In genomic region chr2:162821176-162821575, GRCh38 we compare ENCODE assay signal across 22 cellular contexts. TPM values are rescaled to one million over a fixed set of nuclear protein-coding genes. Genes with fewer than 3 reads are reported as not detected.
DNase-seq lines count a peak whose midpoint lies in the region; ATAC-seq, FAIRE-seq and TF ChIP-seq lines count a peak whose summit lies in the region.
"Had no signal": no experiment of that assay in that cellular context is flagged by ENCODE, and none has a peak within 500 bp of the region (broad histone marks: within the 10 kb centered on the region; RNA-seq: fewer than 3 reads in every experiment).

No MANE protein-coding gene starts in this region.

- H3K14ac ChIP-seq in mesenchymal stem cell (ENCODE audit: low read length in 2 of 2) = no peak overlapping the region

- no peaks in the 10 kb centered on the region for H3K79me2 ChIP-seq in ACC112 (ENCODE audit: control insufficient read depth, insufficient read depth, low read length, unreplicated experiment)
- H3K79me2 ChIP-seq in astrocyte (ENCODE audit: insufficient read depth, low read length) = no peaks in the 10 kb centered on the region

- H2BK12ac ChIP-seq in mesenchymal stem cell (ENCODE audit: low read length in 2 of 2) = no peak overlapping the region

- no peak overlapping the region for H2BK120ac ChIP-seq in mesenchymal stem cell (ENCODE audit: low read depth, low read length)

- H3K4ac ChIP-seq in mesenchymal stem cell (ENCODE audit: low read depth in 1 of 2, low read length in 2 of 2) = no peak overlapping the region

- no peaks in the 10 kb centered on the region for H4K20me1 ChIP-seq in astrocyte (ENCODE audit: insufficient read depth, low read length)

- H3K4me1 Mint-ChIP-seq in HFFc6 (ENCODE audit: low read depth) (no peaks in the 10 kb centered on the region), astrocyte (ENCODE audit: low read depth, unreplicated experiment) (peaks cover 15% of the 10 kb centered on the region)
- H3K4me1 Mint-ChIP-seq in activated T-helper 17 cell treated with anti-CD3 and anti-CD28 coated beads, Interleukin-2, amount 50 U/mL, for 72 hours = no peaks in the 10 kb centered on the region
- H3K4me1 Mint-ChIP-seq: CD4-positive, CD25-positive, alpha-beta regulatory T cell; natural killer cell had no signal

- no peak overlapping the region for H3K4me3 Mint-ChIP-seq in HFFc6
- peak overlapping the region; percentile 36 for H3K4me3 Mint-ChIP-seq in astrocyte (ENCODE audit: unreplicated experiment)
- no peak overlapping the region for H3K4me3 Mint-ChIP-seq in activated T-helper 17 cell treated with anti-CD3 and anti-CD28 coated beads, Interleukin-2, amount 50 U/mL, for 72 hours
- H3K4me3 Mint-ChIP-seq: CD4-positive, CD25-positive, alpha-beta regulatory T cell; natural killer cell had no signal

- no peak overlapping the region for H4K91ac ChIP-seq in mesenchymal stem cell (ENCODE audit: low read length)

- peak overlapping the region; percentile 19; the same call in 1 of the 2 replicates for H3K27ac ChIP-seq in ACC112 (ENCODE audit: low read depth, low read length)
- peak overlapping the region; percentile 15 for H3K27ac ChIP-seq in astrocyte (ENCODE audit: low read depth, low read length)
- peak overlapping the region; percentile 89 for H3K27ac ChIP-seq in mesenchymal stem cell (ENCODE audit: low read length, poor library complexity, severe bottlenecking)
- H3K27ac ChIP-seq in caudate nucleus (ENCODE audit: low read depth, low read length) = no peak overlapping the region
- H3K27ac ChIP-seq: heart right ventricle had no signal

- H3K4me3 ChIP-seq in ACC112 (ENCODE audit: low read depth, low read length) (peak overlapping the region; percentile 13; the same call in 1 of the 2 replicates), astrocyte (ENCODE audit: insufficient read depth, low read depth, low read length) (no peak overlapping the region), mesenchymal stem cell (ENCODE audit: insufficient read depth in 1 of 2, low read depth in 1 of 2, low read length in 2 of 2) (no peak overlapping the region)
- H3K4me3 ChIP-seq: heart right ventricle had no signal

- no peak for ATAC-seq in activated T-helper 17 cell treated with anti-CD3 and anti-CD28 coated beads, Interleukin-2, amount 50 U/mL, for 72 hours (replicated peaks)
- ATAC-seq: heart right ventricle, natural killer cell, Right ventricle myocardium inferior had no signal

- H2BK5ac ChIP-seq in mesenchymal stem cell (ENCODE audit: low read depth, low read length, poor library complexity, severe bottlenecking) = peak overlapping the region; percentile 31

- peak; percentile 29 for DNase-seq in HFFc6
- peak; percentile 86 for DNase-seq in astrocyte (ENCODE audit: low read depth)
- DNase-seq in mesenchymal stem cell = peak; percentile 22
- no peak for DNase-seq in caudate nucleus (lab: John Stamatoyannopoulos, UW)
- no peak for DNase-seq in NCI-H446 treated with DMSO at 0.1 percent for 48 hours (lab: John Stamatoyannopoulos, UW)
- no peak for DNase-seq in RKO (ENCODE audit: low spot score)
- DNase-seq: activated CD4-positive, alpha-beta T cell treated with anti-CD3 and anti-CD28 coated beads, Interleukin-2, amount 50 U/mL, for 4 hours; activated naive CD4-positive, alpha-beta T cell; CD4-positive, CD25-positive, alpha-beta regulatory T cell; heart right ventricle; KBM-7; natural killer cell; NCI-H2081 treated with DMSO at 0.1 percent for 48 hours; NCI-H510A; T-helper 2 cell had no signal

- no peak overlapping the region for H3K18ac ChIP-seq in mesenchymal stem cell (ENCODE audit: low read depth in 1 of 2, low read length in 2 of 2)

- WGBS in mesenchymal stem cell = no CpG with 5 or more reads among the region's 1 CpG

- H3K27me3 Mint-ChIP-seq in HFFc6 (ENCODE audit: insufficient read depth) (no peaks in the 10 kb centered on the region), astrocyte (ENCODE audit: low read depth, unreplicated experiment) (no peaks in the 10 kb centered on the region)
- H3K27me3 Mint-ChIP-seq in activated T-helper 17 cell treated with anti-CD3 and anti-CD28 coated beads, Interleukin-2, amount 50 U/mL, for 72 hours = no peaks in the 10 kb centered on the region
- H3K27me3 Mint-ChIP-seq: CD4-positive, CD25-positive, alpha-beta regulatory T cell had no signal

- H3K27ac Mint-ChIP-seq in HFFc6 (no peak overlapping the region), astrocyte (ENCODE audit: unreplicated experiment) (peak overlapping the region; percentile 89)
- no peak overlapping the region for H3K27ac Mint-ChIP-seq in activated T-helper 17 cell treated with anti-CD3 and anti-CD28 coated beads, Interleukin-2, amount 50 U/mL, for 72 hours
- H3K27ac Mint-ChIP-seq: CD4-positive, CD25-positive, alpha-beta regulatory T cell; natural killer cell had no signal

- no peak for TF ChIP-seq CTCF in HFFc6 (IDR thresholded peaks at IDR 0.05)
- TF ChIP-seq CTCF in astrocyte (IDR thresholded peaks at IDR 0.05; ENCODE audit: insufficient read depth, low read depth, low read length) = no peak

- no peak overlapping the region for H2AFZ ChIP-seq in ACC112 (ENCODE audit: low read length, unreplicated experiment)
- H2AFZ ChIP-seq in astrocyte (ENCODE audit: low read depth, low read length) = no peak overlapping the region
- no peak overlapping the region for H2AFZ ChIP-seq in mesenchymal stem cell (ENCODE audit: low read depth, low read length)

- H3K36me3 Mint-ChIP-seq in HFFc6 (ENCODE audit: low read depth) (no peaks in the 10 kb centered on the region), astrocyte (ENCODE audit: low read depth, unreplicated experiment) (no peaks in the 10 kb centered on the region)
- H3K36me3 Mint-ChIP-seq in activated T-helper 17 cell treated with anti-CD3 and anti-CD28 coated beads, Interleukin-2, amount 50 U/mL, for 72 hours (ENCODE audit: low read depth) = no peaks in the 10 kb centered on the region
- H3K36me3 Mint-ChIP-seq: CD4-positive, CD25-positive, alpha-beta regulatory T cell; natural killer cell had no signal

- H3K9ac ChIP-seq in astrocyte (ENCODE audit: low read length) (no peak overlapping the region), mesenchymal stem cell (ENCODE audit: low read length) (no peak overlapping the region)

- H3K4me1 ChIP-seq in ACC112 (ENCODE audit: control insufficient read depth, insufficient read depth, low read length, unreplicated experiment) (peaks cover 11% of the 10 kb centered on the region), astrocyte (ENCODE audit: insufficient read depth, low read length) (peaks cover 4% of the 10 kb centered on the region), mesenchymal stem cell (ENCODE audit: control insufficient read depth, insufficient read depth, low read depth, low read length) (no peaks in the 10 kb centered on the region)
- H3K4me1 ChIP-seq: heart right ventricle had no signal

- no peak overlapping the region for H3K23ac ChIP-seq in mesenchymal stem cell (ENCODE audit: low read length in 2 of 2)

- H3K36me3 ChIP-seq in ACC112 (ENCODE audit: insufficient read depth, low read length) (no peaks in the 10 kb centered on the region), astrocyte (ENCODE audit: insufficient read depth, low read length) (no peaks in the 10 kb centered on the region), mesenchymal stem cell (ENCODE audit: control insufficient read depth in 1 of 2, insufficient read depth in 2 of 2, low read depth in 1 of 2, low read length in 2 of 2) (no peaks in the 10 kb centered on the region)
- H3K36me3 ChIP-seq: heart right ventricle had no signal

- H3K9me3 ChIP-seq in astrocyte (ENCODE audit: insufficient read depth, low read depth, low read length) (no peaks in the 10 kb centered on the region), mesenchymal stem cell (ENCODE audit: control insufficient read depth, low read length) (no peaks in the 10 kb centered on the region)
- H3K9me3 ChIP-seq: heart right ventricle had no signal

- FAIRE-seq in astrocyte (lab: Jason Lieb, UNC) = no peak
- FAIRE-seq: islet of Langerhans had no signal

- H3K4me2 ChIP-seq in astrocyte (ENCODE audit: low read length) (peak overlapping the region; percentile 34), mesenchymal stem cell (ENCODE audit: low read length, poor library complexity, severe bottlenecking) (no peak overlapping the region)

- no peak overlapping the region for H2BK15ac ChIP-seq in mesenchymal stem cell (ENCODE audit: low read depth, poor library complexity, severe bottlenecking)

- no peak overlapping the region for H2AK5ac ChIP-seq in mesenchymal stem cell (ENCODE audit: low read length, severe bottlenecking)

- no peak overlapping the region for H4K8ac ChIP-seq in mesenchymal stem cell (ENCODE audit: low read length)

- H3K27me3 ChIP-seq in ACC112 (ENCODE audit: insufficient read depth, low read length) (no peaks in the 10 kb centered on the region), astrocyte (ENCODE audit: insufficient read depth, low read length) (no peaks in the 10 kb centered on the region), mesenchymal stem cell (ENCODE audit: control insufficient read depth in 1 of 2, insufficient read depth in 1 of 2, low read length in 2 of 2) (no peaks in the 10 kb centered on the region)
- H3K27me3 ChIP-seq: heart right ventricle had no signal

- H3K79me1 ChIP-seq in mesenchymal stem cell (replicated peaks; ENCODE audit: low read length, poor library complexity, severe bottlenecking) = no peaks in the 10 kb centered on the region

- no peaks in the 10 kb centered on the region; the same call in 1 of the 2 replicates for H3K9me3 Mint-ChIP-seq in HFFc6
- H3K9me3 Mint-ChIP-seq in astrocyte (ENCODE audit: unreplicated experiment) = no peaks in the 10 kb centered on the region
- no peaks in the 10 kb centered on the region for H3K9me3 Mint-ChIP-seq in activated T-helper 17 cell treated with anti-CD3 and anti-CD28 coated beads, Interleukin-2, amount 50 U/mL, for 72 hours

RNA-seq across cellular contexts. Expression of gene KCNH7, which starts 17.4 kb away (rescaled TPM):
- not detected for total RNA-seq in HFFc6 (2021; fragmentation: NEBNext Ultra II Directional; extraction: Animal tissue kit (Norgen Biotek cat#: 25700))
- 0.91 and 2.0 TPM in 2 replicates for total RNA-seq in astrocyte
- polyA plus RNA-seq in mesenchymal stem cell (2013, experiment 1 of 2) = 0.03 TPM
- 0.01 TPM for polyA plus RNA-seq in mesenchymal stem cell (2013, experiment 2 of 2)
- total RNA-seq in activated T-helper 17 cell treated with anti-CD3 and anti-CD28 coated beads, Interleukin-2, amount 50 U/mL, for 72 hours = not detected
- total RNA-seq: CD4-positive, CD25-positive, alpha-beta regulatory T cell; natural killer cell; posterior vena cava; Right ventricle myocardium inferior; subcutaneous adipose tissue had no signal
- polyA plus RNA-seq: AG04450; CD4-positive, CD25-positive, alpha-beta regulatory T cell; heart right ventricle had no signal

Comparison
In these comparisons a context has a peak if more than half of its experiments do, and no peak if none do; other contexts are left out.
1. DNase-seq: peak in HFFc6 (single experiment), astrocyte (single experiment) and mesenchymal stem cell (single experiment); none in caudate nucleus (0 of 61), NCI-H446 treated with DMSO at 0.1 percent for 48 hours (single experiment) and RKO (single experiment).